15 cellular contexts compared by ENCODE assay signal in the genomic region with DNA sequence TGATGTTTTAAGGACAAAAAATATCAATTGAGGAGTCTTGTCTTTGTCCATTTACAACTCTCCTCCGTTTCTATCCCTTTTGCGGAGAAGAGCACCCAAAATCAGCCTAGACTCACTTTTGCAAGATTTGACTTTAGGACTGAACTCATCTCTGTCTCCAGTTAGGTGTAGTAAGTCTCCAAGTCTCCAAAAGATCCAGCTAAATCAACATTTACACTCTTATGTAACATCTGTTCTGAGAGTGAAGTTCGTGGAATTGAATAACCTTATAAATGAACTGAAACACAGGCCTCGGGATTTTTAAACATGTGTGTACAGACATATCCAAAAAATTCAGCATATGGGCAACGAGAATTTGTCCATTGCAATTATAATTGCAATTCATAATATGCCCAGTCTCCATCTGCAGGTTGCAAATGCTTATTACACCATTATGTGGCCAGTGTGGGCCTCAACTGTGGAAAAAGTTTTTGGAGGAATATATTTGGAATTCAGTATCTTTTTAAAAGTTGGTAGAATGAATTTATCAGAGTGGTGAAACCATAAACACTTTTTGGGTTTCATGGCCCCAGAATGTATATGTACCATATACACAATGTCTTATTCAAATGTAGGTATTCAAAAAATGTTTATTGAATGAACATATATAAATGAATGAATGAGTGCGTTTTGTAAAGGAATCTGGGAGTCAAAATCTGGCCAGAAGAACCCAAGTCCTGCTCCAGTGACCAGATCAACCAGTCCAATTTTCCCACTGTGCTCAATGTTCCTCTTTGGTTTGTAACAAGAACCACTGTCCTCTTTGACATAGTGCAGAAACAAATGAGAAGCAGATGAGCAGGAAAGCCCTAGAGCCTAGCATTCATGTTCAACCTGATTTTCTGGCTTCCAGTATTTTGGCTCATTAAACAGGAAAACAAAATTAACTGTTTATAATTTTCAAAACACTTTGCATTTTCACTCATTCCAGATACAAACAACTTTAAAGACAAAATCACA. TPM values are rescaled to one million over a fixed set of nuclear protein-coding genes. Genes with fewer than 3 reads are reported as not detected.
DNase-seq lines count a peak whose midpoint lies in the region; ATAC-seq and TF ChIP-seq lines count a peak whose summit lies in the region.
"Had no signal": no experiment of that assay in that cellular context is flagged by ENCODE, and none has a peak within 500 bp of the region (broad histone marks: within the 10 kb centered on the region; RNA-seq: fewer than 3 reads in every experiment).

No MANE protein-coding gene starts in this region.

- H3K9me3 ChIP-seq in breast epithelium (no peaks in the 10 kb centered on the region), subcutaneous abdominal adipose tissue (ENCODE audit: control insufficient read depth in 5 of 5, low read length in 5 of 5) (no peaks in the 10 kb centered on the region)
- H3K9me3 ChIP-seq: stomach had no signal

- CTCF ChIA-PET in MCF 10A (lab: Yijun Ruan, JAX) = interaction anchor here (0.6 to 2.0 kb wide), 5 partner anchors 10 to 626 kb away, joined by 3 to 15 read pairs (median 4); no protein-coding TSS in a partner anchor

- ATAC-seq in SK-N-SH treated with all-trans-retinoic acid at 6 μM for 48 hours (peak; percentile 60; the same call in 1 of the 3 replicates), HG03460 (IDR thresholded peaks at IDR 0.05; ENCODE audit: unreplicated experiment) (no peak)
- ATAC-seq: activated CD4-positive, alpha-beta T cell treated with anti-CD3 and anti-CD28 coated beads for 36 hours had no signal

- no TSS peak for BruUV-seq in MCF 10A (replicated peaks; lab: Mats Ljungman, UMichigan)

- H3K27me3 ChIP-seq in breast epithelium = no peaks in the 10 kb centered on the region
- H3K27me3 ChIP-seq in subcutaneous abdominal adipose tissue (ENCODE audit: control insufficient read depth in 5 of 5, insufficient read depth in 4 of 5, low read length in 5 of 5) = no peaks in the 10 kb centered on the region
- H3K27me3 ChIP-seq: stomach had no signal

- POLR2A ChIA-PET in MCF 10A (lab: Yijun Ruan, JAX) = interaction anchor here (0.6 to 0.8 kb wide), 3 partner anchors 9 to 203 kb away, joined by 3 read pairs; no protein-coding TSS in a partner anchor

- H3K4me3 Mint-ChIP-seq in MCF 10A (ENCODE audit: unreplicated experiment) (no peak overlapping the region), progenitor cell of endocrine pancreas (ENCODE audit: low read depth) (no peak overlapping the region)
- H3K4me3 Mint-ChIP-seq: activated CD4-positive, alpha-beta T cell treated with anti-CD3 and anti-CD28 coated beads for 36 hours; dendritic cell treated with granulocyte-macrophage colony-stimulating factor and Interleukin-4, amounts not matched to agents 40 ng/mL and 50 ng/mL, for 4 days; memory B cell had no signal

- H3K4me3 ChIP-seq in breast epithelium (no peak overlapping the region), fibroblast of mammary gland (ENCODE audit: control insufficient read depth, low read depth, low read length) (no peak overlapping the region), subcutaneous abdominal adipose tissue (ENCODE audit: low read depth in 1 of 5, low read length in 5 of 5) (no peak overlapping the region)
- H3K4me3 ChIP-seq: stomach had no signal

- DNase-seq in MCF 10A (ENCODE audit: unreplicated experiment) = no peak
- DNase-seq in breast epithelium (ENCODE audit: low spot score in 2 of 2) = no peak
- no peak for DNase-seq in fibroblast of mammary gland (ENCODE audit: low read depth)
- DNase-seq in progenitor cell of endocrine pancreas (ENCODE audit: low spot score, unreplicated experiment) = no peak
- no peak for DNase-seq in CD1c-positive myeloid dendritic cell (ENCODE audit: extremely low spot score)
- DNase-seq: activated CD4-positive, alpha-beta T cell treated with anti-CD3 and anti-CD28 coated beads for 36 hours; foreskin fibroblast; NCI-H1694; NCI-H510A treated with DMSO at 0.1 percent for 48 hours; stomach had no signal

- no peaks in the 10 kb centered on the region for H3K9me3 Mint-ChIP-seq in MCF 10A (ENCODE audit: unreplicated experiment)
- H3K9me3 Mint-ChIP-seq in progenitor cell of endocrine pancreas (ENCODE audit: low read depth) = no peaks in the 10 kb centered on the region
- H3K9me3 Mint-ChIP-seq: dendritic cell treated with granulocyte-macrophage colony-stimulating factor and Interleukin-4, amounts not matched to agents 40 ng/mL and 50 ng/mL, for 4 days; memory B cell had no signal

- H3K4me1 Mint-ChIP-seq in MCF 10A (ENCODE audit: insufficient read depth, unreplicated experiment) = no peaks in the 10 kb centered on the region
- H3K4me1 Mint-ChIP-seq in progenitor cell of endocrine pancreas (ENCODE audit: low read depth) = peaks cover 2% of the 10 kb centered on the region

- peak; percentile 26 for TF ChIP-seq CTCF in MCF 10A (IDR thresholded peaks at IDR 0.05; ENCODE audit: unreplicated experiment)
- TF ChIP-seq CTCF in breast epithelium (IDR thresholded peaks at IDR 0.05) = no peak
- TF ChIP-seq CTCF in fibroblast of mammary gland (conservative IDR thresholded peaks at IDR 0.05; ENCODE audit: control insufficient read depth, insufficient read depth, low read depth, low read length) = peak; percentile 33
- no peak for TF ChIP-seq CTCF in progenitor cell of endocrine pancreas (IDR thresholded peaks at IDR 0.05; ENCODE audit: unreplicated experiment)

- H3K27ac ChIP-seq in breast epithelium (no peak overlapping the region), subcutaneous abdominal adipose tissue (ENCODE audit: low read depth, low read length) (peak overlapping the region; percentile 55)
- H3K27ac ChIP-seq: stomach had no signal

- H3K27ac Mint-ChIP-seq in MCF 10A (ENCODE audit: low read depth, unreplicated experiment) (no peak overlapping the region), progenitor cell of endocrine pancreas (no peak overlapping the region)
- H3K27ac Mint-ChIP-seq: activated CD4-positive, alpha-beta T cell treated with anti-CD3 and anti-CD28 coated beads for 36 hours; dendritic cell treated with granulocyte-macrophage colony-stimulating factor and Interleukin-4, amounts not matched to agents 40 ng/mL and 50 ng/mL, for 4 days; memory B cell had no signal

- H3K4me1 ChIP-seq in breast epithelium (no peaks in the 10 kb centered on the region), subcutaneous abdominal adipose tissue (ENCODE audit: control insufficient read depth in 5 of 5, insufficient read depth in 5 of 5, low read length in 5 of 5) (peaks cover 0 to 40% (median 13%) of the 10 kb centered on the region in 5 donors)

- H3K36me3 Mint-ChIP-seq in MCF 10A (ENCODE audit: insufficient read depth, unreplicated experiment) = no peaks in the 10 kb centered on the region
- H3K36me3 Mint-ChIP-seq in progenitor cell of endocrine pancreas (ENCODE audit: insufficient read depth) = no peaks in the 10 kb centered on the region
- H3K36me3 Mint-ChIP-seq: memory B cell had no signal

- no peak for TF ChIP-seq POLR2A in breast epithelium (IDR thresholded peaks at IDR 0.05)

- H3K27me3 Mint-ChIP-seq in MCF 10A (ENCODE audit: insufficient read depth, unreplicated experiment) (no peaks in the 10 kb centered on the region), progenitor cell of endocrine pancreas (no peaks in the 10 kb centered on the region)
- H3K27me3 Mint-ChIP-seq: activated CD4-positive, alpha-beta T cell treated with anti-CD3 and anti-CD28 coated beads for 36 hours; dendritic cell treated with granulocyte-macrophage colony-stimulating factor and Interleukin-4, amounts not matched to agents 40 ng/mL and 50 ng/mL, for 4 days; memory B cell had no signal

- intact Hi-C loops in MCF 10A (cut with micrococcal nuclease) = no loop called here
- intact Hi-C loops in breast epithelium (cut with DNase I; ENCODE audit: low total_unique reads) = no loop called here

- H3K9ac ChIP-seq in subcutaneous abdominal adipose tissue (ENCODE audit: low read length in 5 of 5) = peak overlapping the region in 1 of 5 donors; percentile 21

- H3K36me3 ChIP-seq in breast epithelium = no peaks in the 10 kb centered on the region
- H3K36me3 ChIP-seq in subcutaneous abdominal adipose tissue (ENCODE audit: control insufficient read depth in 5 of 5, insufficient read depth in 5 of 5, low read length in 5 of 5) = no peaks in the 10 kb centered on the region
- H3K36me3 ChIP-seq: stomach had no signal

TF ChIP-seq in SK-N-SH treated with all-trans-retinoic acid at 6 μM for 48 hours, 23 proteins besides CTCF, POLR2A, EP300 and RAD21 (continues in another document):
- TF ChIP-seq ZNF70 (CRISPR knock-in tag; IDR thresholded peaks at IDR 0.05) (no peak), POU6F1 (CRISPR knock-in tag; IDR thresholded peaks at IDR 0.05; ENCODE audit: borderline replicate concordance, low read depth) (no peak), BACH2 (CRISPR knock-in tag; IDR thresholded peaks at IDR 0.05; ENCODE audit: borderline replicate concordance) (no peak), ESRRG (CRISPR knock-in tag; IDR thresholded peaks at IDR 0.05) (no peak), TOX (CRISPR knock-in tag; IDR thresholded peaks at IDR 0.05; ENCODE audit: borderline replicate concordance) (no peak), ZNF8 (CRISPR knock-in tag; IDR thresholded peaks at IDR 0.05) (no peak), ZFP30 (CRISPR knock-in tag; IDR thresholded peaks at IDR 0.05) (no peak)
- TF ChIP-seq, protein P1, sequence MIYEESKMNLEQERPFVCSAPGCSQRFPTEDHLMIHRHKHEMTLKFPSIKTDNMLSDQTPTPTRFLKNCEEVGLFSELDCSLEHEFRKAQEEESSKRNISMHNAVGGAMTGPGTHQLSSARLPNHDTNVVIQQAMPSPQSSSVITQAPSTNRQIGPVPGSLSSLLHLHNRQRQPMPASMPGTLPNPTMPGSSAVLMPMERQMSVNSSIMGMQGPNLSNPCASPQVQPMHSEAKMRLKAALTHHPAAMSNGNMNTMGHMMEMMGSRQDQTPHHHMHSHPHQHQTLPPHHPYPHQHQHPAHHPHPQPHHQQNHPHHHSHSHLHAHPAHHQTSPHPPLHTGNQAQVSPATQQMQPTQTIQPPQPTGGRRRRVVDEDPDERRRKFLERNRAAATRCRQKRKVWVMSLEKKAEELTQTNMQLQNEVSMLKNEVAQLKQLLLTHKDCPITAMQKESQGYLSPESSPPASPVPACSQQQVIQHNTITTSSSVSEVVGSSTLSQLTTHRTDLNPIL (CRISPR knock-in tag; IDR thresholded peaks at IDR 0.05; ENCODE audit: low read depth) = no peak

RNA-seq across cellular contexts. Expression of gene FAM124B, which starts 23.5 kb away (rescaled TPM):
- total RNA-seq in MCF 10A (2022) = not detected in 2 replicates
- 1 to 10 TPM; 2.6 to 7.9 (median 3.5) TPM for total RNA-seq in breast epithelium
- not detected in 2 replicates for total RNA-seq in progenitor cell of endocrine pancreas

Comparison
In these comparisons a context has a peak if more than half of its experiments do, and no peak if none do; other contexts are left out.
1. CTCF ChIP-seq: peak in MCF 10A (single experiment) and fibroblast of mammary gland (single experiment); none in breast epithelium (0 of 3) and progenitor cell of endocrine pancreas (single experiment).